Comparison of ENCODE assay signal across 12 cellular contexts in the genomic region with DNA sequence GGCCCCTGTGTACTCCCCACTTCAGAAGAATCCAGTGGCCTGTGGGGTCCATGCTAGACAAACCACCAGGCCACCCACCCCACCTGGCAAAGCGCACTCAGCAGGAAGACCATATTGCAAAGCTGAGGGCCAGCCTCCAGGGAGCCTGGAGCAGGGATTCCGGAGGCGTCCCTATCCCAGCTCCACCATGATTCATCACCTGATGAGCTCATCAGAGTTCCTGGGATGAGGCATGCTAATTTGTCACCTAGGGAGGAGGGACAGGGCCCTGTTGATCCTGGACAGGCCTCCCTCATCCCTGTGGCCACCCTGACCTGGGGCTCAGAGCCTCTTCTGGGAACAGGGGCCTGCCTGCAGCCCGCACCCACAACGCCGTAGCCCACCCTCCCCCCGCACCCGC.
A peak's percentile ranks its signal among the peaks of the same experiment; 100 is the strongest.
DNase-seq lines count a peak whose midpoint lies in the region; ATAC-seq, FAIRE-seq and TF ChIP-seq lines count a peak whose summit lies in the region.
"Had no signal": no experiment of that assay in that cellular context is flagged by ENCODE, and none has a peak within 500 bp of the region (broad histone marks: within the 10 kb centered on the region; RNA-seq: fewer than 3 reads in every experiment).

No MANE protein-coding gene starts in this region.

- WGBS in small intestine, 3 donors = 88 to 89% (median 88%) methylated on average over 6 to 8 of the region's 8 CpGs

- ATAC-seq in HG03175 (IDR thresholded peaks at IDR 0.05; ENCODE audit: unreplicated experiment) (no peak), HG03196 (IDR thresholded peaks at IDR 0.05; ENCODE audit: unreplicated experiment) (no peak)
- ATAC-seq: activated CD8-positive, alpha-beta T cell treated with anti-CD3 and anti-CD28 coated beads, Interleukin-2, amount 10 ng/mL, durations not matched to agents 7 days and 5 days had no signal

- H3K27ac ChIP-seq in SJSA1 = peak overlapping the region; percentile 26
- H3K27ac ChIP-seq in small intestine (ENCODE audit: low read depth in 1 of 2, low read length in 1 of 2) = peak overlapping the region in 1 of 2 donors; percentile 29
- H3K27ac ChIP-seq: SK-N-MC had no signal

- DNase-seq in DMS53 (lab: John Stamatoyannopoulos, UW) (peak; percentile 43), DMS53 treated with DMSO at 0.1 percent for 48 hours (lab: John Stamatoyannopoulos, UW; ENCODE audit: unreplicated experiment) (no peak), SJSA1 (ENCODE audit: low read depth in 1 of 2, low spot score in 2 of 2) (peak; percentile 70 to 81), fibroblast of the aortic adventitia (ENCODE audit: low read depth) (peak; percentile 36), small intestine (peak; percentile 15)
- DNase-seq in activated effector memory CD4-positive, alpha-beta T cell treated with anti-CD3 and anti-CD28 coated beads, Interleukin-2, amount 50 U/mL, for 16 hours = no peak
- DNase-seq: activated CD8-positive, alpha-beta T cell treated with anti-CD3 and anti-CD28 coated beads, Interleukin-2, amount 10 ng/mL, durations not matched to agents 7 days and 5 days; NCI-H2081 had no signal

- H3K4me1 ChIP-seq in SJSA1 (replicated peaks) (peaks cover 48% of the 10 kb centered on the region), small intestine (ENCODE audit: control insufficient read depth in 2 of 2, insufficient read depth in 1 of 2, low read depth in 1 of 2, low read length in 1 of 2) (no peaks in the 10 kb centered on the region)

- no peak for FAIRE-seq in small intestine (lab: Jason Lieb, UNC)
- FAIRE-seq: A204.1 had no signal

- H3K27me3 ChIP-seq in SJSA1 (replicated peaks) (no peaks in the 10 kb centered on the region), small intestine (ENCODE audit: control insufficient read depth in 2 of 2, insufficient read depth in 2 of 2, low read length in 2 of 2) (no peaks in the 10 kb centered on the region)

- H3K4me3 ChIP-seq in SJSA1 (no peak overlapping the region), fibroblast of the aortic adventitia (ENCODE audit: low read depth, low read length) (no peak overlapping the region), small intestine (ENCODE audit: low read depth in 1 of 2, low read length in 2 of 2) (no peak overlapping the region)
- H3K4me3 ChIP-seq: SK-N-MC had no signal

- no peaks in the 10 kb centered on the region for H3K9me3 ChIP-seq in SJSA1 (replicated peaks)
- H3K9me3 ChIP-seq in small intestine (ENCODE audit: control insufficient read depth, low read depth) = no peaks in the 10 kb centered on the region

- no peak for TF ChIP-seq CTCF in fibroblast of the aortic adventitia (IDR thresholded peaks at IDR 0.05; ENCODE audit: insufficient read depth, low read length)

- H3K36me3 ChIP-seq in SJSA1 (peaks cover 6% of the 10 kb centered on the region; the same call in 1 of the 2 replicates), small intestine (ENCODE audit: control insufficient read depth in 2 of 2, insufficient read depth in 2 of 2, low read length in 2 of 2) (peaks cover 0 to 9% of the 10 kb centered on the region in 2 donors)

Comparison
In these comparisons a context has a peak if more than half of its experiments do, and no peak if none do; other contexts are left out.
1. DNase-seq: peak in DMS53 (single experiment), SJSA1 (2 of 2), fibroblast of the aortic adventitia (single experiment) and small intestine (single experiment); none in DMS53 treated with DMSO at 0.1 percent for 48 hours (single experiment) and activated effector memory CD4-positive, alpha-beta T cell treated with anti-CD3 and anti-CD28 coated beads, Interleukin-2, amount 50 U/mL, for 16 hours (single experiment).